Comparison of ENCODE assay signal across 9 cellular contexts in genomic region chr22:37462983-37463382, GRCh38. TPM values are rescaled to one million over a fixed set of nuclear protein-coding genes. Genes with fewer than 3 reads are reported as not detected.
DNase-seq lines count a peak whose midpoint lies in the region; ATAC-seq and TF ChIP-seq lines count a peak whose summit lies in the region.
"Had no signal": no experiment of that assay in that cellular context is flagged by ENCODE, and none has a peak within 500 bp of the region (broad histone marks: within the 10 kb centered on the region; RNA-seq: fewer than 3 reads in every experiment).

No MANE protein-coding gene starts in this region.

- H3K27me3 Mint-ChIP-seq in endothelial cell (ENCODE audit: unreplicated experiment) (peaks cover 4% of the 10 kb centered on the region), neural crest cell (ENCODE audit: low read depth) (peaks cover 51% of the 10 kb centered on the region)
- H3K27me3 Mint-ChIP-seq in CD8-positive, alpha-beta memory T cell, result no peaks in the 10 kb centered on the region

- POLR2A ChIA-PET in CD8-positive, alpha-beta memory T cell (lab: Charles Lee), result interaction anchor here (0.6 kb wide), 1 partner anchor 48 kb away, joined by 5 read pairs; no protein-coding TSS in a partner anchor

- no peak overlapping the region for H3K4me3 ChIP-seq in CD8-positive, alpha-beta memory T cell (ENCODE audit: low read length)
- H3K4me3 ChIP-seq: SK-N-MC had no signal

- no peaks in the 10 kb centered on the region for H3K9me3 Mint-ChIP-seq in endothelial cell (ENCODE audit: unreplicated experiment)
- H3K9me3 Mint-ChIP-seq in neural crest cell, result no peaks in the 10 kb centered on the region
- H3K9me3 Mint-ChIP-seq in CD8-positive, alpha-beta memory T cell, result no peaks in the 10 kb centered on the region

- H3K4me1 Mint-ChIP-seq in endothelial cell (ENCODE audit: unreplicated experiment) (peaks cover 7% of the 10 kb centered on the region), neural crest cell (no peaks in the 10 kb centered on the region)
- H3K4me1 Mint-ChIP-seq in CD8-positive, alpha-beta memory T cell, result peaks cover 8 to 10% (median 10%) of the 10 kb centered on the region in 3 donors

- peaks cover 6% of the 10 kb centered on the region for H3K36me3 ChIP-seq in CD8-positive, alpha-beta memory T cell (ENCODE audit: insufficient read depth, low read length)

- H3K4me1 ChIP-seq in CD8-positive, alpha-beta memory T cell (ENCODE audit: insufficient read depth, low read length), result no peaks in the 10 kb centered on the region

- H3K4me3 Mint-ChIP-seq in endothelial cell (ENCODE audit: unreplicated experiment), result no peak overlapping the region
- no peak overlapping the region for H3K4me3 Mint-ChIP-seq in neural crest cell
- no peak overlapping the region for H3K4me3 Mint-ChIP-seq in CD8-positive, alpha-beta memory T cell

- CTCF ChIA-PET in CD8-positive, alpha-beta memory T cell (lab: Charles Lee), result interaction anchor here (1.0 kb wide), 1 partner anchor 147 kb away, joined by 5 read pairs; no protein-coding TSS in a partner anchor

- ATAC-seq in HG03342 (IDR thresholded peaks at IDR 0.05; ENCODE audit: unreplicated experiment), result no peak

- no peaks in the 10 kb centered on the region for H3K36me3 Mint-ChIP-seq in endothelial cell (ENCODE audit: low read depth, unreplicated experiment)
- no peaks in the 10 kb centered on the region for H3K36me3 Mint-ChIP-seq in neural crest cell (ENCODE audit: low read depth)
- peaks cover 7 to 58% (median 17%) of the 10 kb centered on the region in 3 donors for H3K36me3 Mint-ChIP-seq in CD8-positive, alpha-beta memory T cell

- TF ChIP-seq CTCF in endothelial cell (IDR thresholded peaks at IDR 0.05; ENCODE audit: unreplicated experiment), result no peak
- TF ChIP-seq CTCF in neural crest cell (conservative IDR thresholded peaks at IDR 0.05), result no peak

- DNase-seq in NOMO-1 (lab: John Stamatoyannopoulos, UW; ENCODE audit: unreplicated experiment in 2 of 2) (peak; percentile 5 to 14), NOMO-1 treated with dmso at 0.1 percent for 144 hours (lab: John Stamatoyannopoulos, UW; ENCODE audit: unreplicated experiment) (no peak), OCI-M1 (lab: John Stamatoyannopoulos, UW) (peak; percentile 41), endothelial cell (ENCODE audit: low spot score) (peak; percentile 62), neural crest cell (ENCODE audit: low read depth, low spot score) (peak; percentile 45), hippocampal formation (lab: John Stamatoyannopoulos, UW) (no peak)
- DNase-seq in CD8-positive, alpha-beta memory T cell, result no peak

- H3K9me3 ChIP-seq in CD8-positive, alpha-beta memory T cell (ENCODE audit: low read length), result no peaks in the 10 kb centered on the region

- no peak overlapping the region for H3K27ac Mint-ChIP-seq in endothelial cell (ENCODE audit: unreplicated experiment)
- no peak overlapping the region for H3K27ac Mint-ChIP-seq in neural crest cell (ENCODE audit: unreplicated experiment)
- peak overlapping the region in 1 of 8 donors; percentile 27 for H3K27ac Mint-ChIP-seq in CD8-positive, alpha-beta memory T cell

- no peak overlapping the region for H3K27ac ChIP-seq in CD8-positive, alpha-beta memory T cell (ENCODE audit: low read depth, low read length)
- H3K27ac ChIP-seq: SK-N-MC had no signal

- H3K27me3 ChIP-seq in CD8-positive, alpha-beta memory T cell (ENCODE audit: insufficient read depth, low read length, poor library complexity, severe bottlenecking), result no peaks in the 10 kb centered on the region

RNA-seq across cellular contexts. Expression of gene MFNG, which starts 23.2 kb away (rescaled TPM):
- total RNA-seq in endothelial cell (ENCODE audit: unreplicated experiment) (75.4 TPM), neural crest cell (3.2 and 4.7 TPM in 2 replicates)
- 100 to 1,000 TPM; 162 to 171 TPM for total RNA-seq in CD8-positive, alpha-beta memory T cell
- polyA plus RNA-seq in CD8-positive, alpha-beta memory T cell, result 323 TPM

RNA-seq across cellular contexts. Expression of gene ELFN2, which starts 35.7 kb away (rescaled TPM):
- total RNA-seq in endothelial cell (ENCODE audit: unreplicated experiment) (1.2 TPM), neural crest cell (0.09 and 0.27 TPM in 2 replicates)
- total RNA-seq in CD8-positive, alpha-beta memory T cell, result under 1 TPM; 0.09 to 0.20 TPM
- polyA plus RNA-seq in CD8-positive, alpha-beta memory T cell, result 0.02 TPM

RNA-seq across cellular contexts. Expression of gene CARD10, which starts 56.2 kb away (rescaled TPM):
- total RNA-seq in endothelial cell (ENCODE audit: unreplicated experiment) (26.0 TPM), neural crest cell (7.0 and 7.3 TPM in 2 replicates)
- total RNA-seq in CD8-positive, alpha-beta memory T cell, result under 1 TPM; 0.29 to 0.31 TPM
- polyA plus RNA-seq in CD8-positive, alpha-beta memory T cell, result 1.0 TPM

Comparison
In these comparisons a context has a peak if more than half of its experiments do, and no peak if none do; other contexts are left out.
1. DNase-seq: peak in NOMO-1 (2 of 2), OCI-M1 (single experiment), endothelial cell (single experiment) and neural crest cell (single experiment); none in NOMO-1 treated with dmso at 0.1 percent for 144 hours (single experiment), CD8-positive, alpha-beta memory T cell (0 of 5) and hippocampal formation (0 of 2).
2. RNA of gene MFNG, which starts 23.2 kb away (total RNA-seq): 162 to 171 TPM in CD8-positive, alpha-beta memory T cell and 75.4 TPM in endothelial cell (single experiment); 3.2 to 4.7 TPM in neural crest cell; every median in the first group is over 10 times any median in the second.